Comparison of ENCODE assay signal across 8 cellular contexts in genomic region chr14:91577632-91578233, GRCh38.
"Had no signal": no experiment of that assay in that cellular context is flagged by ENCODE, and none has a peak within 500 bp of the region (broad histone marks: within the 10 kb centered on the region; RNA-seq: fewer than 3 reads in every experiment).

No MANE protein-coding gene starts in this region.

- DNase-seq: GDM1, GF-D8 had no signal

- H3K4me3 ChIP-seq: GM12878 had no signal

- FAIRE-seq: G401.6, GM12878, GM12891, GM12892, GM18507, GM19239 had no signal

- ATAC-seq: GM12878 had no signal
